In genomic region chr19:46850228-46851203, GRCh38 we compare ENCODE assay signal across 1 cellular context.
TF ChIP-seq lines count a peak whose summit lies in the region.

Gene AP2S1, minus strand, starts transcription at chr19:46850846. Its CDS starts 80 bp downstream, at chr19:46850766.

TF ChIP-seq in HepG2, 621 proteins besides CTCF, POLR2A, EP300 and RAD21 (continued from another document and continues in another):
- TF ChIP-seq BCLAF1 (IDR thresholded peaks at IDR 0.05) (no peak), CEBPG (CRISPR knock-in tag; IDR thresholded peaks at IDR 0.05) (peak; percentile 11; the same call in 1 of the 2 replicates), HMGXB4 (CRISPR knock-in tag; IDR thresholded peaks at IDR 0.05; ENCODE audit: borderline replicate concordance in 1 of 2, low read depth in 1 of 2) (peak in 1 of 2 experiments; percentile 81; a peak in 2 of 4 replicates), TCF12 (IDR thresholded peaks at IDR 0.05) (no peak), TCF12 (CRISPR knock-in tag; IDR thresholded peaks at IDR 0.05) (no peak), CHD4 (IDR thresholded peaks at IDR 0.05; ENCODE audit: borderline replicate concordance, low read length) (no peak), ZBTB14 (CRISPR knock-in tag; IDR thresholded peaks at IDR 0.05) (peak; percentile 44; the same call in 1 of the 2 replicates), CREM (IDR thresholded peaks at IDR 0.05) (peak; percentile 100), CREM (CRISPR knock-in tag; IDR thresholded peaks at IDR 0.05) (no peak), MBNL3 (CRISPR knock-in tag; conservative IDR thresholded peaks at IDR 0.05) (no peak), SRSF1 (optimal IDR thresholded peaks at IDR 0.05; ENCODE audit: low read depth, low read length) (peak; percentile 46), HOXA9 (CRISPR knock-in tag; IDR thresholded peaks at IDR 0.05; ENCODE audit: borderline replicate concordance) (no peak), KLF16 (CRISPR knock-in tag; IDR thresholded peaks at IDR 0.05) (no peak), ZNF768 (CRISPR knock-in tag; IDR thresholded peaks at IDR 0.05) (peak; percentile 39; the same call in 1 of the 2 replicates), THAP8 (CRISPR knock-in tag; IDR thresholded peaks at IDR 0.05; ENCODE audit: borderline replicate concordance) (no peak), CREB1 (IDR thresholded peaks at IDR 0.05) (peak; percentile 76), CREB1 (CRISPR knock-in tag; IDR thresholded peaks at IDR 0.05) (peak; percentile 92), GPN1 (CRISPR knock-in tag; IDR thresholded peaks at IDR 0.05; ENCODE audit: borderline replicate concordance) (no peak), MED13 (CRISPR knock-in tag; IDR thresholded peaks at IDR 0.05) (0 out of 2 replicates have a peak, but pooled peaks have one; percentile 32), MTF1 (CRISPR knock-in tag; IDR thresholded peaks at IDR 0.05) (no peak), ZNF558 (CRISPR knock-in tag; IDR thresholded peaks at IDR 0.05; ENCODE audit: borderline replicate concordance) (no peak), DR1 (CRISPR knock-in tag; IDR thresholded peaks at IDR 0.05) (peak; percentile 64; the same call in 1 of the 2 replicates), BORCS8-MEF2B (CRISPR knock-in tag; IDR thresholded peaks at IDR 0.05) (peak; percentile 77; the same call in 1 of the 2 replicates), AGO2 (optimal IDR thresholded peaks at IDR 0.05; ENCODE audit: low read depth, low read length) (peak; percentile 49), ZNF788 (CRISPR knock-in tag; IDR thresholded peaks at IDR 0.05; ENCODE audit: borderline replicate concordance) (peak; percentile 67), SP5 (CRISPR knock-in tag; IDR thresholded peaks at IDR 0.05; ENCODE audit: borderline replicate concordance, low read depth) (peak; percentile 27; the same call in 1 of the 2 replicates), YEATS2 (CRISPR knock-in tag; IDR thresholded peaks at IDR 0.05; ENCODE audit: borderline replicate concordance) (peak; percentile 56), SP1 (IDR thresholded peaks at IDR 0.05) (no peak), SP1 (CRISPR knock-in tag; IDR thresholded peaks at IDR 0.05) (peak; percentile 33), ZNF737 (CRISPR knock-in tag; IDR thresholded peaks at IDR 0.05; ENCODE audit: borderline replicate concordance) (no peak), ONECUT2 (CRISPR knock-in tag; IDR thresholded peaks at IDR 0.05) (no peak), ZNF841 (CRISPR knock-in tag; IDR thresholded peaks at IDR 0.05; ENCODE audit: borderline replicate concordance) (no peak), RFX1 (IDR thresholded peaks at IDR 0.05) (peak; percentile 82), ZNF275 (CRISPR knock-in tag; IDR thresholded peaks at IDR 0.05; ENCODE audit: borderline replicate concordance) (no peak), JUN (CRISPR knock-in tag; IDR thresholded peaks at IDR 0.05) (no peak), GABPB1 (CRISPR knock-in tag; IDR thresholded peaks at IDR 0.05) (peak; percentile 97), CENPT (CRISPR knock-in tag; IDR thresholded peaks at IDR 0.05; ENCODE audit: low read depth) (0 out of 2 replicates have a peak, but pooled peaks have one; percentile 40), ZFYVE20 (CRISPR knock-in tag; IDR thresholded peaks at IDR 0.05; ENCODE audit: borderline replicate concordance, low read depth) (no peak), SNAI1 (CRISPR knock-in tag; IDR thresholded peaks at IDR 0.05; ENCODE audit: borderline replicate concordance) (no peak), BCL6 (CRISPR knock-in tag; IDR thresholded peaks at IDR 0.05) (no peak), CAMTA2 (CRISPR knock-in tag; IDR thresholded peaks at IDR 0.05; ENCODE audit: borderline replicate concordance) (0 out of 2 replicates have a peak, but pooled peaks have one; percentile 35), KLF13 (CRISPR knock-in tag; IDR thresholded peaks at IDR 0.05) (0 out of 2 replicates have a peak, but pooled peaks have one; percentile 20), ZNF337 (CRISPR knock-in tag; IDR thresholded peaks at IDR 0.05; ENCODE audit: borderline replicate concordance, low read depth) (peak; percentile 78; the same call in 1 of the 2 replicates), ZBTB46 (CRISPR knock-in tag; IDR thresholded peaks at IDR 0.05; ENCODE audit: borderline replicate concordance) (no peak), JUNB (CRISPR knock-in tag; IDR thresholded peaks at IDR 0.05; ENCODE audit: borderline replicate concordance) (no peak), TEF (CRISPR knock-in tag; IDR thresholded peaks at IDR 0.05) (no peak), ZNF878 (CRISPR knock-in tag; IDR thresholded peaks at IDR 0.05) (0 out of 2 replicates have a peak, but pooled peaks have one; percentile 16), PREB (CRISPR knock-in tag; IDR thresholded peaks at IDR 0.05) (no peak), IRX3 (CRISPR knock-in tag; IDR thresholded peaks at IDR 0.05; ENCODE audit: borderline replicate concordance, low read depth) (no peak), FOXC1 (CRISPR knock-in tag; IDR thresholded peaks at IDR 0.05; ENCODE audit: borderline replicate concordance) (peak; percentile 68), ZNF770 (CRISPR knock-in tag; IDR thresholded peaks at IDR 0.05) (peak; percentile 26; the same call in 1 of the 2 replicates), ZNF18 (CRISPR knock-in tag; IDR thresholded peaks at IDR 0.05; ENCODE audit: insufficient replicate concordance) (no peak), TARDBP (CRISPR knock-in tag; IDR thresholded peaks at IDR 0.05) (peak; percentile 58; the same call in 1 of the 2 replicates)
